In the genomic region with DNA sequence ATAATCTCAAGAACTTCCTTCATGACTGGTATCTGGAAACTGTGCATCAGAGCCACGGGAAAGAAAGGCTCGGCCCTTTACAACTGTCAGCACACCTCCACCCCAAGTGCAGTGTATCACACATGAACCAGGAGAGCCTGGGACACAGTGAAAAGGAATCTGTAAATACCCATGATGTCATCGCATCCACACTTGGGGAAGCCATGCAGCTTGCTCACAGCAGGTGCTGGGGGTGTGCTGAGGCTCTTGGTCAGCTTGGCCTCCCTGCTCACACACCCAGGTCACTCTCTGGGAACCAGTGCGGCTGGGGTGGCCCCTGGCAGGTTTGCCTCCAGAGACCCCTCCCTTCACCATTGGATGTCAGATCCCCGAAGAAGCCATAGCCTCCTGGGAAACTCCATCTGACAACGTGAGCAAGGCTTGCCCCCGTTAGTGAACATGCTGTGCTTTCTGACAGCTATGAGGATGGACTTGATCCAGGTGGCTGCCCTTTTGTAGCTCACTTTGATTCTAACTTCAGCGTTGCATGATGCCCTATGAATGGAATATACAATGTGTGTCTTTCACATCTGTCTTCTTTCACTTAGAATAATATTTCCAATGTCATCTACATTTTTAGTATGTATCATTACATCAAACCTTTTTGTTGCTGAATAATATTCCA, we compare ENCODE assay signal across 4 cellular contexts. TPM values are rescaled to one million over a fixed set of nuclear protein-coding genes. Genes with fewer than 3 reads are reported as not detected.
"Had no signal": no experiment of that assay in that cellular context is flagged by ENCODE, and none has a peak within 500 bp of the region (broad histone marks: within the 10 kb centered on the region; RNA-seq: fewer than 3 reads in every experiment).

No MANE protein-coding gene starts in this region.

RNA-seq across cellular contexts. Expression of a gene that starts 26.8 kb away (rescaled TPM):
- total RNA-seq: ascending aorta; bronchial epithelial cell; cardiac muscle cell; T-helper 1 cell treated with Interleukin-12 subunit alpha and Interleukin-12 subunit beta and Interleukin-4 antibody, amounts not matched to agents 30 ng/mL and 1 ng/mL, for 36 hours had no signal
- polyA plus RNA-seq: cardiac muscle cell had no signal
